19 cellular contexts compared by ENCODE assay signal in the genomic region with DNA sequence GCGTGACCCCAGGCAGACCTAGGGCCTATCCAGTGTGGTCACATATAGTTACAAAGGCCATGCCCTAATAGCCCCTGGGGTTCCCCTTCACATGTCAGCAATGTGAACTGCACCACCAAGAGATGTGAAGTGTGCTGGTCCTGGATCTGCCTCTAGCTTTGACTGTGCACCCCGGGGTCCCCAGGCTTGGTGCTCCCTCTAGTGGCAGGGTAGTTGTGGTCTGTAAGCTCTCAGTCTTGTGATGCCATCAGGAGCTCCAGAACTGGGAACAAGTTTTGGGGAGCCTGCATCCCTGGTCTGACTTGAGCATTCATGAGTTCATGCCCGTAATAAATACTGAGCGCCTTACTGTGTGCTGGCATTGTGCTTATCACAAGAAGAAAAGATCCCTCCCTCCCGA.
DNase-seq lines count a peak whose midpoint lies in the region; ATAC-seq and TF ChIP-seq lines count a peak whose summit lies in the region.
"Had no signal": no experiment of that assay in that cellular context is flagged by ENCODE, and none has a peak within 500 bp of the region (broad histone marks: within the 10 kb centered on the region; RNA-seq: fewer than 3 reads in every experiment).

No MANE protein-coding gene starts in this region.

- H3K36me3 ChIP-seq in A673 (ENCODE audit: insufficient read depth, low read length, poor library complexity, severe bottlenecking): no peaks in the 10 kb centered on the region
- H3K36me3 ChIP-seq: thoracic aorta had no signal

- POLR2A ChIA-PET in A673 (lab: Charles Lee; ENCODE audit: low non-redundant PET) (no interaction called here), WTC11 (lab: Charles Lee) (no interaction called here)

- H3K4me3 ChIP-seq in A673 (ENCODE audit: low read depth, low read length, poor library complexity, severe bottlenecking) (no peak overlapping the region), GM12864 (ENCODE audit: low read depth, low read length) (no peak overlapping the region), LNCaP clone FGC (ENCODE audit: low read depth, low read length) (no peak overlapping the region)
- H3K4me3 ChIP-seq: GM23248, thoracic aorta had no signal

- H3K9me3 Mint-ChIP-seq in WTC11: peaks cover 29% of the 10 kb centered on the region

- peaks cover 45% of the 10 kb centered on the region for H3K27me3 ChIP-seq in A673 (replicated peaks; ENCODE audit: insufficient read depth, low read depth, low read length, poor library complexity)

- H3K36me3 Mint-ChIP-seq in WTC11: peaks cover 9% of the 10 kb centered on the region
- H3K36me3 Mint-ChIP-seq: activated CD8-positive, alpha-beta memory T cell treated with anti-CD3 and anti-CD28 coated beads, Interleukin-2, amount 10 ng/mL, durations not matched to agents 7 days and 5 days had no signal

- DNase-seq in A673 (ENCODE audit: low spot score) (no peak), GM12864 (ENCODE audit: low read depth) (no peak), LNCaP clone FGC (ENCODE audit: low read depth) (no peak), WTC11 (ENCODE audit: low spot score) (no peak), GM19240 (ENCODE audit: insufficient read length, low spot score) (no peak), NCI-H2227 treated with DMSO at 0.1 percent for 48 hours (lab: John Stamatoyannopoulos, UW) (no peak), GOT3 (lab: John Stamatoyannopoulos, UW) (no peak)
- DNase-seq: activated CD8-positive, alpha-beta memory T cell treated with anti-CD3 and anti-CD28 coated beads, Interleukin-2, amount 10 ng/mL, durations not matched to agents 7 days and 5 days; activated effector memory CD4-positive, alpha-beta T cell treated with Interleukin-2 at 50 U/mL for 16 hours; amniotic stem cell; central memory CD4-positive, alpha-beta T cell; GM23248; naive thymus-derived CD4-positive, alpha-beta T cell; NCI-H187; NCI-H446 treated with DMSO at 0.1 percent for 48 hours; posterior cingulate gyrus; small intestine had no signal

- H3K9me3 ChIP-seq in A673 (ENCODE audit: low read depth, low read length, poor library complexity, severe bottlenecking): no peaks in the 10 kb centered on the region
- H3K9me3 ChIP-seq: thoracic aorta had no signal

- H3K4me3 Mint-ChIP-seq in WTC11: no peak overlapping the region
- H3K4me3 Mint-ChIP-seq: activated CD8-positive, alpha-beta memory T cell treated with anti-CD3 and anti-CD28 coated beads, Interleukin-2, amount 10 ng/mL, durations not matched to agents 7 days and 5 days; naive thymus-derived CD4-positive, alpha-beta T cell had no signal

- intact Hi-C loops in A673 (cut with micrococcal nuclease; ENCODE audit: unreplicated experiment): no loop called here

- H3K27ac ChIP-seq in A673 (ENCODE audit: low read depth, low read length, poor library complexity, severe bottlenecking): no peak overlapping the region
- H3K27ac ChIP-seq: GM23248, thoracic aorta had no signal

- no TSS peak for BruUV-seq in A673 (replicated peaks; lab: Mats Ljungman, UMichigan)

- H3K27ac Mint-ChIP-seq in WTC11: no peak overlapping the region
- H3K27ac Mint-ChIP-seq: activated CD8-positive, alpha-beta memory T cell treated with anti-CD3 and anti-CD28 coated beads, Interleukin-2, amount 10 ng/mL, durations not matched to agents 7 days and 5 days; naive thymus-derived CD4-positive, alpha-beta T cell had no signal

- ATAC-seq in WTC11 (no peak), HG02938 (IDR thresholded peaks at IDR 0.05; ENCODE audit: unreplicated experiment) (no peak)
- ATAC-seq: activated CD8-positive, alpha-beta memory T cell treated with anti-CD3 and anti-CD28 coated beads, Interleukin-2, amount 10 ng/mL, durations not matched to agents 7 days and 5 days; naive thymus-derived CD4-positive, alpha-beta T cell had no signal

- H3K4me1 Mint-ChIP-seq in WTC11: peaks cover 17% of the 10 kb centered on the region
- H3K4me1 Mint-ChIP-seq: activated CD8-positive, alpha-beta memory T cell treated with anti-CD3 and anti-CD28 coated beads, Interleukin-2, amount 10 ng/mL, durations not matched to agents 7 days and 5 days had no signal

- H3K27me3 Mint-ChIP-seq in WTC11 (ENCODE audit: low read depth): peaks cover 6% of the 10 kb centered on the region; the same call in 1 of the 2 replicates

- H3K4me1 ChIP-seq in A673 (ENCODE audit: insufficient read depth, low read length, poor library complexity, severe bottlenecking): no peaks in the 10 kb centered on the region

- TF ChIP-seq CTCF in A673 (conservative IDR thresholded peaks at IDR 0.05; ENCODE audit: low read depth, low read length) (0 out of 2 replicates have a peak, but pooled peaks have one; percentile 21), GM12864 (IDR thresholded peaks at IDR 0.05; ENCODE audit: low read depth, low read length, missing control alignments) (peak; percentile 29), LNCaP clone FGC (IDR thresholded peaks at IDR 0.05; ENCODE audit: control insufficient read depth, extremely low read depth, insufficient read depth) (0 out of 2 replicates have a peak, but pooled peaks have one; percentile 9), WTC11 (IDR thresholded peaks at IDR 0.05) (0 out of 2 replicates have a peak, but pooled peaks have one; percentile 21)

- CTCF ChIA-PET in A673 (lab: Charles Lee) (no interaction called here), WTC11 (lab: Charles Lee) (interaction anchor here (0.7 to 1.8 kb wide), 3 partner anchors 32 to 293 kb away, joined by 3 to 5 read pairs (median 3); no protein-coding TSS in a partner anchor)

TF ChIP-seq in WTC11, 78 proteins besides CTCF, POLR2A, EP300 and RAD21 (continues in another document):
- TF ChIP-seq CBFB (CRISPR knock-in tag; IDR thresholded peaks at IDR 0.05; ENCODE audit: low read depth): no peak
- TF ChIP-seq, protein P1, sequence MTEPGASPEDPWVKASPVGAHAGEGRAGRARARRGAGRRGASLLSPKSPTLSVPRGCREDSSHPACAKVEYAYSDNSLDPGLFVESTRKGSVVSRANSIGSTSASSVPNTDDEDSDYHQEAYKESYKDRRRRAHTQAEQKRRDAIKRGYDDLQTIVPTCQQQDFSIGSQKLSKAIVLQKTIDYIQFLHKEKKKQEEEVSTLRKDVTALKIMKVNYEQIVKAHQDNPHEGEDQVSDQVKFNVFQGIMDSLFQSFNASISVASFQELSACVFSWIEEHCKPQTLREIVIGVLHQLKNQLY (CRISPR knock-in tag; IDR thresholded peaks at IDR 0.05): no peak
- no peak for TF ChIP-seq RELA (CRISPR knock-in tag; IDR thresholded peaks at IDR 0.05; ENCODE audit: borderline replicate concordance)
- TF ChIP-seq, protein P2, sequence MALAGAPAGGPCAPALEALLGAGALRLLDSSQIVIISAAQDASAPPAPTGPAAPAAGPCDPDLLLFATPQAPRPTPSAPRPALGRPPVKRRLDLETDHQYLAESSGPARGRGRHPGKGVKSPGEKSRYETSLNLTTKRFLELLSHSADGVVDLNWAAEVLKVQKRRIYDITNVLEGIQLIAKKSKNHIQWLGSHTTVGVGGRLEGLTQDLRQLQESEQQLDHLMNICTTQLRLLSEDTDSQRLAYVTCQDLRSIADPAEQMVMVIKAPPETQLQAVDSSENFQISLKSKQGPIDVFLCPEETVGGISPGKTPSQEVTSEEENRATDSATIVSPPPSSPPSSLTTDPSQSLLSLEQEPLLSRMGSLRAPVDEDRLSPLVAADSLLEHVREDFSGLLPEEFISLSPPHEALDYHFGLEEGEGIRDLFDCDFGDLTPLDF (CRISPR knock-in tag; IDR thresholded peaks at IDR 0.05): no peak
- TF ChIP-seq, protein P3, sequence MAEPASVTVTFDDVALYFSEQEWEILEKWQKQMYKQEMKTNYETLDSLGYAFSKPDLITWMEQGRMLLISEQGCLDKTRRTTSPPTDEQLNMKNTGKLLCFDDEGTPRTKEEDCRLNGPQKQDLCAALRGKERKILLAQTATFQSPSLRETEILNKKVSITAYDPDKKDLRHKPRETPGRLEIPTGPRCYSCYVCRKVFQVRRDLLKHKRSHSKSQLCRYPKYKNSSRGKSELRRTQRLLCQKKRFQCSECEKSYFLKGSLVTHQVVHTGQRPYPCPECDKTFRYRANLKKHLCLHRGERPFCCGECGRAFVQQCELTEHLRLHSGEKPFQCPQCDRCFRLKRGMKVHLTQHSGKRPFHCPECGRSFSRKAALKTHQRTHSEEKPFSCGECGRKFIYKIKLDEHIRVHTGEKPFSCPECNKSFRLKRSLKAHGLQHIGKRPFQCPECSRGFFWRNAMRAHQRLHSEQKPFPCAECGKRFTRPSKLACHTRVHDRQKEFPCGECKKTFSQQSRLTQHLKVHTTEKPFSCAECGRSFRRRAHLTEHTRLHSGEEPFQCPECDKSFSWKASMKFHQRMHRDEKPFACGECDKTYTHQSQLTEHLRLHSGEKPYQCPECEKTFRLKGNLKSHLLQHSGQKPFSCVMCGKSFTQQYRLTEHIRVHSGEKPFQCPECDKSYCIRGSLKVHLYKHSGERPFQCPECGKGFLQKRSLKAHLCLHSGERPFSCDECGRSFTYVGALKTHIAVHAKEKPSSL (CRISPR knock-in tag; conservative IDR thresholded peaks at IDR 0.05): no peak
- no peak for TF ChIP-seq MXD4 (CRISPR knock-in tag; IDR thresholded peaks at IDR 0.05; ENCODE audit: borderline replicate concordance)
- no peak for TF ChIP-seq ELF4 (CRISPR knock-in tag; IDR thresholded peaks at IDR 0.05; ENCODE audit: low read depth)
- no peak for TF ChIP-seq EMX1 (CRISPR knock-in tag; IDR thresholded peaks at IDR 0.05)
- TF ChIP-seq NR2C2 (CRISPR knock-in tag; IDR thresholded peaks at IDR 0.05): no peak
- TF ChIP-seq NR3C1 (CRISPR knock-in tag; conservative IDR thresholded peaks at IDR 0.05; ENCODE audit: low read depth): no peak
- TF ChIP-seq JAZF1 (CRISPR knock-in tag; IDR thresholded peaks at IDR 0.05): no peak
- TF ChIP-seq NFE2L1 (CRISPR knock-in tag; IDR thresholded peaks at IDR 0.05): no peak
